ENCODE assay signal across 25 cellular contexts in genomic region chr1:157748262-157748817, GRCh38. TPM values are rescaled to one million over a fixed set of nuclear protein-coding genes. Genes with fewer than 3 reads are reported as not detected.
A peak's percentile ranks its signal among the peaks of the same experiment; 100 is the strongest.
DNase-seq lines count a peak whose midpoint lies in the region; ATAC-seq, FAIRE-seq and TF ChIP-seq lines count a peak whose summit lies in the region.
"Had no signal": no experiment of that assay in that cellular context is flagged by ENCODE, and none has a peak within 500 bp of the region (broad histone marks: within the 10 kb centered on the region; RNA-seq: fewer than 3 reads in every experiment).

No MANE protein-coding gene starts in this region.

- TF ChIP-seq CTCF in A549 (IDR thresholded peaks at IDR 0.05) (no peak), HEK293 (tag by site-specific recombination; IDR thresholded peaks at IDR 0.05) (no peak), bronchial epithelial cell (IDR thresholded peaks at IDR 0.05; ENCODE audit: insufficient read depth, low read length, severe bottlenecking) (no peak)

- H3K4me1 Mint-ChIP-seq in stimulated activated memory B cell treated with anti-CD40 and anti-IgM and Interleukin-4, amounts not matched to agents 10 μg/mL and 1 μg/mL and 100 μg/mL, for 72 hours, result peaks cover 28% of the 10 kb centered on the region
- H3K4me1 Mint-ChIP-seq: CD4-positive, alpha-beta memory T cell had no signal

- DNase-seq in A549 (ENCODE audit: low read depth in 1 of 2, low spot score in 1 of 2) (no peak), bronchial epithelial cell (ENCODE audit: low read depth) (no peak), T-helper 9 cell (no peak), NCI-H2029 treated with DMSO at 0.1 percent for 48 hours (lab: John Stamatoyannopoulos, UW) (no peak)
- DNase-seq: 8988T; ACHN; BE2C; CD4-positive, alpha-beta memory T cell; COR-L47; DMS153; DMS79 treated with DMSO at 0.1 percent for 48 hours; GDM1; GM23248; IMR-90; KG1 had no signal

- peak overlapping the region; percentile 73 for H3K27ac Mint-ChIP-seq in stimulated activated memory B cell treated with anti-CD40 and anti-IgM and Interleukin-4, amounts not matched to agents 10 μg/mL and 1 μg/mL and 100 μg/mL, for 72 hours
- H3K27ac Mint-ChIP-seq: CD4-positive, alpha-beta memory T cell had no signal

- H3K27me3 ChIP-seq in bronchial epithelial cell (ENCODE audit: control insufficient read depth, insufficient read depth, low read length), result no peaks in the 10 kb centered on the region
- H3K27me3 ChIP-seq: BE2C had no signal

- no peak for TF ChIP-seq POLR2A in A549 (IDR thresholded peaks at IDR 0.05; ENCODE audit: low read length)

- no peak for ATAC-seq in A549
- no peak for ATAC-seq in stimulated activated memory B cell treated with anti-CD40 and anti-IgM and Interleukin-4, amounts not matched to agents 10 μg/mL and 1 μg/mL and 100 μg/mL, for 72 hours
- ATAC-seq in GM19324 (IDR thresholded peaks at IDR 0.05; ENCODE audit: low FRiP score, unreplicated experiment), result no peak
- ATAC-seq: HCT116 had no signal

- H3K9me3 ChIP-seq in A549, result no peaks in the 10 kb centered on the region
- H3K9me3 ChIP-seq in HEK293 (ENCODE audit: control insufficient read depth, insufficient read depth, low read depth, low read length), result no peaks in the 10 kb centered on the region
- H3K9me3 ChIP-seq: BE2C had no signal

- H3K9me3 Mint-ChIP-seq in stimulated activated memory B cell treated with anti-CD40 and anti-IgM and Interleukin-4, amounts not matched to agents 10 μg/mL and 1 μg/mL and 100 μg/mL, for 72 hours, result no peaks in the 10 kb centered on the region
- H3K9me3 Mint-ChIP-seq: CD4-positive, alpha-beta memory T cell had no signal

- CTCF ChIA-PET in A549 (lab: Yijun Ruan, JAX) (no interaction called here), HEK293 (lab: Yijun Ruan, JAX) (interaction anchor here (1.1 to 2.0 kb wide), 2 partner anchors 57 to 168 kb away, joined by 4 to 5 read pairs; no protein-coding TSS in a partner anchor)

- H3K36me3 Mint-ChIP-seq in stimulated activated memory B cell treated with anti-CD40 and anti-IgM and Interleukin-4, amounts not matched to agents 10 μg/mL and 1 μg/mL and 100 μg/mL, for 72 hours, result peaks cover 65% of the 10 kb centered on the region
- H3K36me3 Mint-ChIP-seq: CD4-positive, alpha-beta memory T cell had no signal

- H3K4me1 ChIP-seq in A549 (no peaks in the 10 kb centered on the region), HEK293 (ENCODE audit: control insufficient read depth, insufficient read depth, low read length) (no peaks in the 10 kb centered on the region)
- H3K4me1 ChIP-seq: BE2C had no signal

- no peak overlapping the region for H3K4me2 ChIP-seq in A549

- H3K4me3 Mint-ChIP-seq in stimulated activated memory B cell treated with anti-CD40 and anti-IgM and Interleukin-4, amounts not matched to agents 10 μg/mL and 1 μg/mL and 100 μg/mL, for 72 hours, result no peak overlapping the region
- H3K4me3 Mint-ChIP-seq: CD4-positive, alpha-beta memory T cell had no signal

- POLR2A ChIA-PET in A549 (lab: Yijun Ruan, JAX) (no interaction called here), HEK293 (lab: Yijun Ruan, JAX) (no interaction called here)

- H3K36me3 ChIP-seq in HEK293 (ENCODE audit: control insufficient read depth in 2 of 2, insufficient read depth in 1 of 2, low read length in 2 of 2) (no peaks in the 10 kb centered on the region), bronchial epithelial cell (ENCODE audit: control insufficient read depth, insufficient read depth, low read length) (no peaks in the 10 kb centered on the region)
- H3K36me3 ChIP-seq: BE2C had no signal

- 54% methylated on average over 3 of the region's 3 CpGs for WGBS in A549 (ENCODE audit: missing lambda C conversion rate)

- no peak for TF ChIP-seq EP300 in A549 (IDR thresholded peaks at IDR 0.05)

- no peaks in the 10 kb centered on the region for H3K27me3 Mint-ChIP-seq in stimulated activated memory B cell treated with anti-CD40 and anti-IgM and Interleukin-4, amounts not matched to agents 10 μg/mL and 1 μg/mL and 100 μg/mL, for 72 hours

- TF ChIP-seq RAD21 in A549 (conservative IDR thresholded peaks at IDR 0.05 in 1 of 2, IDR thresholded peaks at IDR 0.05 in 1 of 2), result no peak

- FAIRE-seq in A549 (lab: Jason Lieb, UNC), result no peak
- peak; percentile 28 for FAIRE-seq in bronchial epithelial cell (lab: Jason Lieb, UNC)
- FAIRE-seq: D721Med, GM12892, GM19239, H54 had no signal

- no peak overlapping the region for H3K4me3 ChIP-seq in A549
- H3K4me3 ChIP-seq in HEK293 (ENCODE audit: low read depth, low read length), result no peak overlapping the region
- H3K4me3 ChIP-seq in bronchial epithelial cell (ENCODE audit: low read depth, low read length), result no peak overlapping the region
- H3K4me3 ChIP-seq: GM23248 had no signal

- H3K27ac ChIP-seq in A549 (no peak overlapping the region), HEK293 (ENCODE audit: extremely low read depth, low read depth, low read length) (no peak overlapping the region)
- H3K27ac ChIP-seq: C4-2B, GM23248 had no signal

TF ChIP-seq in A549, 52 proteins besides CTCF, POLR2A, EP300 and RAD21:
- TF ChIP-seq ZC3H11A (IDR thresholded peaks at IDR 0.05) (peak; percentile 64), ZSCAN20 (CRISPR knock-in tag; IDR thresholded peaks at IDR 0.05) (no peak)

TF ChIP-seq in HEK293, 187 proteins besides CTCF, POLR2A, EP300 and RAD21 (continues in another document):
- TF ChIP-seq ZNF645 (tag by site-specific recombination; IDR thresholded peaks at IDR 0.05) (no peak), ZNF394 (tag by site-specific recombination; IDR thresholded peaks at IDR 0.05; ENCODE audit: borderline replicate concordance) (peak; percentile 76; the same call in 1 of the 2 replicates), ZNF169 (tag by site-specific recombination; IDR thresholded peaks at IDR 0.05) (no peak), ZNF610 (tag by site-specific recombination; IDR thresholded peaks at IDR 0.05; ENCODE audit: borderline replicate concordance) (no peak), ZNF155 (tag by site-specific recombination; IDR thresholded peaks at IDR 0.05) (no peak), HOXA7 (CRISPR knock-in tag; IDR thresholded peaks at IDR 0.05; ENCODE audit: borderline replicate concordance) (no peak)
- TF ChIP-seq, protein P1, sequence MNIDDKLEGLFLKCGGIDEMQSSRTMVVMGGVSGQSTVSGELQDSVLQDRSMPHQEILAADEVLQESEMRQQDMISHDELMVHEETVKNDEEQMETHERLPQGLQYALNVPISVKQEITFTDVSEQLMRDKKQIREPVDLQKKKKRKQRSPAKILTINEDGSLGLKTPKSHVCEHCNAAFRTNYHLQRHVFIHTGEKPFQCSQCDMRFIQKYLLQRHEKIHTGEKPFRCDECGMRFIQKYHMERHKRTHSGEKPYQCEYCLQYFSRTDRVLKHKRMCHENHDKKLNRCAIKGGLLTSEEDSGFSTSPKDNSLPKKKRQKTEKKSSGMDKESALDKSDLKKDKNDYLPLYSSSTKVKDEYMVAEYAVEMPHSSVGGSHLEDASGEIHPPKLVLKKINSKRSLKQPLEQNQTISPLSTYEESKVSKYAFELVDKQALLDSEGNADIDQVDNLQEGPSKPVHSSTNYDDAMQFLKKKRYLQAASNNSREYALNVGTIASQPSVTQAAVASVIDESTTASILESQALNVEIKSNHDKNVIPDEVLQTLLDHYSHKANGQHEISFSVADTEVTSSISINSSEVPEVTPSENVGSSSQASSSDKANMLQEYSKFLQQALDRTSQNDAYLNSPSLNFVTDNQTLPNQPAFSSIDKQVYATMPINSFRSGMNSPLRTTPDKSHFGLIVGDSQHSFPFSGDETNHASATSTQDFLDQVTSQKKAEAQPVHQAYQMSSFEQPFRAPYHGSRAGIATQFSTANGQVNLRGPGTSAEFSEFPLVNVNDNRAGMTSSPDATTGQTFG (tag by site-specific recombination; IDR thresholded peaks at IDR 0.05; ENCODE audit: borderline replicate concordance), result no peak
- TF ChIP-seq, protein P2, sequence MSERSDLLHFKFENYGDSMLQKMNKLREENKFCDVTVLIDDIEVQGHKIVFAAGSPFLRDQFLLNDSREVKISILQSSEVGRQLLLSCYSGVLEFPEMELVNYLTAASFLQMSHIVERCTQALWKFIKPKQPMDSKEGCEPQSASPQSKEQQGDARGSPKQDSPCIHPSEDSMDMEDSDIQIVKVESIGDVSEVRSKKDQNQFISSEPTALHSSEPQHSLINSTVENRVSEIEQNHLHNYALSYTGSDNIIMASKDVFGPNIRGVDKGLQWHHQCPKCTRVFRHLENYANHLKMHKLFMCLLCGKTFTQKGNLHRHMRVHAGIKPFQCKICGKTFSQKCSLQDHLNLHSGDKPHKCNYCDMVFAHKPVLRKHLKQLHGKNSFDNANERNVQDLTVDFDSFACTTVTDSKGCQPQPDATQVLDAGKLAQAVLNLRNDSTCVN (tag by site-specific recombination; optimal IDR thresholded peaks at IDR 0.05), result no peak

RNA-seq across cellular contexts. Expression of gene FCRL2, which starts 28.6 kb away (rescaled TPM):
- polyA plus RNA-seq in A549 (2011; rRNA removed), result not detected in 2 replicates
- polyA plus RNA-seq in A549 (2012; cell fraction: cytosol; rRNA removed), result not detected in 2 replicates
- not detected in 2 replicates for polyA plus RNA-seq in A549 (2012; cell fraction: nucleus; rRNA removed)
- polyA plus RNA-seq in A549 (2017; fragmentation: RNase III; extraction: RNeasy Plus Mini Kit Qiagen cat#74134 plus additional on column Dnase treatment), result not detected in 3 replicates
- not detected in 2 replicates for polyA minus RNA-seq in A549 (2011; rRNA and poly(A)+ RNA removed)
- total RNA-seq in bronchial epithelial cell, result not detected in 2 replicates
- total RNA-seq: CD4-positive, alpha-beta memory T cell; GM23248; HT-29; IMR-90 had no signal
- polyA plus RNA-seq: GM23248, IMR-90 had no signal

RNA-seq across cellular contexts. Expression of gene FCRL3, which starts 47.8 kb away (rescaled TPM):
- 0.01 TPM in 1 of 2 replicates, not detected in the other for polyA plus RNA-seq in A549 (2011; rRNA removed)
- not detected in 2 replicates for polyA plus RNA-seq in A549 (2012; cell fraction: cytosol; rRNA removed)
- not detected in 2 replicates for polyA plus RNA-seq in A549 (2012; cell fraction: nucleus; rRNA removed)
- not detected in 3 replicates for polyA plus RNA-seq in A549 (2017; fragmentation: RNase III; extraction: RNeasy Plus Mini Kit Qiagen cat#74134 plus additional on column Dnase treatment)
- not detected in 2 replicates for polyA minus RNA-seq in A549 (2011; rRNA and poly(A)+ RNA removed)
- not detected in 2 replicates for total RNA-seq in bronchial epithelial cell
- total RNA-seq: GM23248, HT-29, IMR-90 had no signal
- polyA plus RNA-seq: GM23248, IMR-90 had no signal

Comparison
In these comparisons a context has a peak if more than half of its experiments do, and no peak if none do; other contexts are left out.
1. Of the 5 proteins assayed by ChIP-seq in both HEK293 and A549: peak only in HEK293: REST; only in A549: none; in both: none; in neither: 4.